9 cellular contexts compared by ENCODE assay signal in genomic region chr16:5032748-5033167, GRCh38. TPM values are rescaled to one million over a fixed set of nuclear protein-coding genes. Genes with fewer than 3 reads are reported as not detected.
DNase-seq lines count a peak whose midpoint lies in the region; ATAC-seq and TF ChIP-seq lines count a peak whose summit lies in the region.
"Had no signal": no experiment of that assay in that cellular context is flagged by ENCODE, and none has a peak within 500 bp of the region (broad histone marks: within the 10 kb centered on the region; RNA-seq: fewer than 3 reads in every experiment).

No MANE protein-coding gene starts in this region.

- no peaks in the 10 kb centered on the region for H3K9me3 ChIP-seq in CD4-positive, CD25-positive, alpha-beta regulatory T cell (ENCODE audit: control insufficient read depth in 2 of 2, low read length in 2 of 2)
- H3K9me3 ChIP-seq in NT2/D1 (ENCODE audit: insufficient read depth, low read length) (no peaks in the 10 kb centered on the region), neural cell (ENCODE audit: low read length) (no peaks in the 10 kb centered on the region)

- peaks cover 6% of the 10 kb centered on the region for H3K36me3 Mint-ChIP-seq in CD4-positive, CD25-positive, alpha-beta regulatory T cell
- H3K36me3 Mint-ChIP-seq in endothelial cell (ENCODE audit: low read depth, unreplicated experiment): peaks cover 6% of the 10 kb centered on the region

- H3K27ac Mint-ChIP-seq in CD4-positive, CD25-positive, alpha-beta regulatory T cell: peak overlapping the region; percentile 38 to 83 (median 66)
- no peak overlapping the region for H3K27ac Mint-ChIP-seq in endothelial cell (ENCODE audit: unreplicated experiment)

- peak overlapping the region; percentile 40 for H2AFZ ChIP-seq in neural cell (ENCODE audit: low read depth, low read length)

- no peak for DNase-seq in CD4-positive, CD25-positive, alpha-beta regulatory T cell
- DNase-seq in NT2/D1 (ENCODE audit: low read depth, low spot score) (no peak), endothelial cell (ENCODE audit: low spot score) (no peak), middle frontal gyrus (ENCODE audit: extremely low spot score, low spot score) (no peak), SK-N-DZ (ENCODE audit: low spot score) (no peak), hepatic stellate cell (ENCODE audit: low spot score) (no peak), NCI-H128 (lab: John Stamatoyannopoulos, UW; ENCODE audit: unreplicated experiment) (no peak)

- peak overlapping the region; percentile 90 for H3K9ac ChIP-seq in NT2/D1 (ENCODE audit: insufficient read length, low read depth)
- H3K9ac ChIP-seq in neural cell (ENCODE audit: low read length): peak overlapping the region; percentile 69

- no peak for TF ChIP-seq RAD21 in neural cell (conservative IDR thresholded peaks at IDR 0.05)

- peak overlapping the region; percentile 44 for H3K4me3 ChIP-seq in CD4-positive, CD25-positive, alpha-beta regulatory T cell (ENCODE audit: low read depth, low read length)
- H3K4me3 ChIP-seq in NT2/D1 (ENCODE audit: insufficient read length, low read depth): peak overlapping the region; percentile 96
- peak overlapping the region; percentile 94 for H3K4me3 ChIP-seq in neural cell (ENCODE audit: low read length)

- TF ChIP-seq EP300 in neural cell (conservative IDR thresholded peaks at IDR 0.05; ENCODE audit: poor library complexity, severe bottlenecking): no peak

- no peaks in the 10 kb centered on the region for H3K27me3 ChIP-seq in CD4-positive, CD25-positive, alpha-beta regulatory T cell (ENCODE audit: control insufficient read depth, insufficient read depth, low read length)
- H3K27me3 ChIP-seq in NT2/D1 (ENCODE audit: insufficient read depth, insufficient read length) (peaks cover 11% of the 10 kb centered on the region), neural cell (ENCODE audit: insufficient read depth, low read depth, low read length) (no peaks in the 10 kb centered on the region)

- H3K27ac ChIP-seq in CD4-positive, CD25-positive, alpha-beta regulatory T cell (ENCODE audit: insufficient read depth, low read length, poor library complexity, severe bottlenecking): no peak overlapping the region
- H3K27ac ChIP-seq in neural cell (ENCODE audit: low read length): no peak overlapping the region

- peak overlapping the region; percentile 59 for H3K4me2 ChIP-seq in neural cell (ENCODE audit: low read length)

- H3K4me1 ChIP-seq in CD4-positive, CD25-positive, alpha-beta regulatory T cell (ENCODE audit: control insufficient read depth, insufficient read depth, low read length, poor library complexity, severe bottlenecking): peaks cover 20% of the 10 kb centered on the region
- H3K4me1 ChIP-seq in NT2/D1 (ENCODE audit: insufficient read depth, insufficient read length): peaks cover 5% of the 10 kb centered on the region

- no peaks in the 10 kb centered on the region for H3K79me2 ChIP-seq in neural cell (replicated peaks; ENCODE audit: insufficient read depth, low read length)

- H3K9me3 Mint-ChIP-seq in CD4-positive, CD25-positive, alpha-beta regulatory T cell: no peaks in the 10 kb centered on the region
- no peaks in the 10 kb centered on the region for H3K9me3 Mint-ChIP-seq in endothelial cell (ENCODE audit: unreplicated experiment)

- no peaks in the 10 kb centered on the region for H4K20me1 ChIP-seq in neural cell (ENCODE audit: insufficient read depth)

- H3K4me1 Mint-ChIP-seq in CD4-positive, CD25-positive, alpha-beta regulatory T cell: peaks cover 8 to 29% (median 19%) of the 10 kb centered on the region in 4 donors
- peaks cover 9% of the 10 kb centered on the region for H3K4me1 Mint-ChIP-seq in endothelial cell (ENCODE audit: unreplicated experiment)

- no peak for ATAC-seq in CD4-positive, CD25-positive, alpha-beta regulatory T cell (ENCODE audit: low read depth in 2 of 2)

- peak overlapping the region; percentile 81 to 87 (median 84) for H3K4me3 Mint-ChIP-seq in CD4-positive, CD25-positive, alpha-beta regulatory T cell
- peak overlapping the region; percentile 83 for H3K4me3 Mint-ChIP-seq in endothelial cell (ENCODE audit: unreplicated experiment)

- no peaks in the 10 kb centered on the region for H3K27me3 Mint-ChIP-seq in CD4-positive, CD25-positive, alpha-beta regulatory T cell
- H3K27me3 Mint-ChIP-seq in endothelial cell (ENCODE audit: unreplicated experiment): peaks cover 14% of the 10 kb centered on the region

- no peaks in the 10 kb centered on the region for H3K9me2 ChIP-seq in neural cell (ENCODE audit: insufficient read depth, low read length)

- TF ChIP-seq CTCF in endothelial cell (IDR thresholded peaks at IDR 0.05; ENCODE audit: unreplicated experiment) (no peak), neural cell (IDR thresholded peaks at IDR 0.05; ENCODE audit: poor library complexity, severe bottlenecking) (no peak)

- H3F3A ChIP-seq in neural cell (ENCODE audit: insufficient read depth, low read length, poor library complexity, severe bottlenecking): no peaks in the 10 kb centered on the region

- peaks cover 4% of the 10 kb centered on the region for H3K36me3 ChIP-seq in CD4-positive, CD25-positive, alpha-beta regulatory T cell (ENCODE audit: control insufficient read depth, insufficient read depth, low read length)
- H3K36me3 ChIP-seq in NT2/D1 (ENCODE audit: insufficient read depth, insufficient read length, low read length) (peaks cover 28% of the 10 kb centered on the region), neural cell (ENCODE audit: insufficient read depth, low read length) (no peaks in the 10 kb centered on the region)

TF ChIP-seq in neural cell, 6 proteins besides CTCF, POLR2A, EP300 and RAD21:
- no peak for TF ChIP-seq TAF1 (IDR thresholded peaks at IDR 0.05; ENCODE audit: low read depth)
- TF ChIP-seq EZH2 (IDR thresholded peaks at IDR 0.05; ENCODE audit: borderline replicate concordance, insufficient read depth, low read length, poor library complexity, severe bottlenecking): no peak
- no peak for TF ChIP-seq MXI1 (conservative IDR thresholded peaks at IDR 0.05; ENCODE audit: poor library complexity, severe bottlenecking)
- no peak for TF ChIP-seq POLR2AphosphoS5 (IDR thresholded peaks at IDR 0.05)
- TF ChIP-seq, protein P1, sequence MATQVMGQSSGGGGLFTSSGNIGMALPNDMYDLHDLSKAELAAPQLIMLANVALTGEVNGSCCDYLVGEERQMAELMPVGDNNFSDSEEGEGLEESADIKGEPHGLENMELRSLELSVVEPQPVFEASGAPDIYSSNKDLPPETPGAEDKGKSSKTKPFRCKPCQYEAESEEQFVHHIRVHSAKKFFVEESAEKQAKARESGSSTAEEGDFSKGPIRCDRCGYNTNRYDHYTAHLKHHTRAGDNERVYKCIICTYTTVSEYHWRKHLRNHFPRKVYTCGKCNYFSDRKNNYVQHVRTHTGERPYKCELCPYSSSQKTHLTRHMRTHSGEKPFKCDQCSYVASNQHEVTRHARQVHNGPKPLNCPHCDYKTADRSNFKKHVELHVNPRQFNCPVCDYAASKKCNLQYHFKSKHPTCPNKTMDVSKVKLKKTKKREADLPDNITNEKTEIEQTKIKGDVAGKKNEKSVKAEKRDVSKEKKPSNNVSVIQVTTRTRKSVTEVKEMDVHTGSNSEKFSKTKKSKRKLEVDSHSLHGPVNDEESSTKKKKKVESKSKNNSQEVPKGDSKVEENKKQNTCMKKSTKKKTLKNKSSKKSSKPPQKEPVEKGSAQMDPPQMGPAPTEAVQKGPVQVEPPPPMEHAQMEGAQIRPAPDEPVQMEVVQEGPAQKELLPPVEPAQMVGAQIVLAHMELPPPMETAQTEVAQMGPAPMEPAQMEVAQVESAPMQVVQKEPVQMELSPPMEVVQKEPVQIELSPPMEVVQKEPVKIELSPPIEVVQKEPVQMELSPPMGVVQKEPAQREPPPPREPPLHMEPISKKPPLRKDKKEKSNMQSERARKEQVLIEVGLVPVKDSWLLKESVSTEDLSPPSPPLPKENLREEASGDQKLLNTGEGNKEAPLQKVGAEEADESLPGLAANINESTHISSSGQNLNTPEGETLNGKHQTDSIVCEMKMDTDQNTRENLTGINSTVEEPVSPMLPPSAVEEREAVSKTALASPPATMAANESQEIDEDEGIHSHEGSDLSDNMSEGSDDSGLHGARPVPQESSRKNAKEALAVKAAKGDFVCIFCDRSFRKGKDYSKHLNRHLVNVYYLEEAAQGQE (IDR thresholded peaks at IDR 0.05; ENCODE audit: borderline replicate concordance): no peak
- no peak for TF ChIP-seq SMC3 (conservative IDR thresholded peaks at IDR 0.05; ENCODE audit: poor library complexity)

RNA-seq across cellular contexts. Expression of gene NAGPA, which starts 1.0 kb away (rescaled TPM):
- total RNA-seq in CD4-positive, CD25-positive, alpha-beta regulatory T cell: 23.7 TPM
- polyA plus RNA-seq in CD4-positive, CD25-positive, alpha-beta regulatory T cell: 10 to 100 TPM; 30.2 to 37.5 (median 33.6) TPM
- total RNA-seq in endothelial cell (ENCODE audit: unreplicated experiment): 10.2 TPM
- 33.1 and 36.6 TPM in 2 replicates for polyA plus RNA-seq in neural cell
- 14.4 and 23.6 TPM in 2 replicates for polyA minus RNA-seq in neural cell
- polyA plus RNA-seq in SK-N-DZ (2014; cell fraction: cytosol; rRNA removed): 14.2 and 27.4 TPM in 2 replicates
- polyA plus RNA-seq in SK-N-DZ (2014; cell fraction: nucleus; rRNA removed): 40.7 and 61.7 TPM in 2 replicates

RNA-seq across cellular contexts. Expression of gene C16orf89, which starts 33.0 kb away (rescaled TPM):
- total RNA-seq in CD4-positive, CD25-positive, alpha-beta regulatory T cell: not detected
- polyA plus RNA-seq in CD4-positive, CD25-positive, alpha-beta regulatory T cell: not detected
- not detected for total RNA-seq in endothelial cell (ENCODE audit: unreplicated experiment)
- not detected in 2 replicates for polyA plus RNA-seq in neural cell
- not detected in 2 replicates for polyA minus RNA-seq in neural cell
- 0.29 and 1.2 TPM in 2 replicates for polyA plus RNA-seq in SK-N-DZ (2014; cell fraction: cytosol; rRNA removed)
- polyA plus RNA-seq in SK-N-DZ (2014; cell fraction: nucleus; rRNA removed): not detected in 2 replicates
- total RNA-seq: activated CD8-positive, alpha-beta memory T cell treated with anti-CD3 and anti-CD28 coated beads for 36 hours had no signal

RNA-seq across cellular contexts. Expression of gene ALG1, which starts 38.9 kb away (rescaled TPM):
- 13.4 TPM for total RNA-seq in CD4-positive, CD25-positive, alpha-beta regulatory T cell
- polyA plus RNA-seq in CD4-positive, CD25-positive, alpha-beta regulatory T cell: 10 to 100 TPM; 27.5 to 38.8 (median 35.1) TPM
- 21.0 TPM for total RNA-seq in endothelial cell (ENCODE audit: unreplicated experiment)
- polyA plus RNA-seq in neural cell: 13.9 and 18.1 TPM in 2 replicates
- 11.7 and 13.4 TPM in 2 replicates for polyA minus RNA-seq in neural cell
- 55.1 and 65.5 TPM in 2 replicates for polyA plus RNA-seq in SK-N-DZ (2014; cell fraction: cytosol; rRNA removed)
- 23.6 and 42.5 TPM in 2 replicates for polyA plus RNA-seq in SK-N-DZ (2014; cell fraction: nucleus; rRNA removed)

Comparison
In these comparisons a context has a peak if more than half of its experiments do, and no peak if none do; other contexts are left out.
1. H3K4me3 ChIP-seq: peak in every context shown above with its lines; median percentile 96 in NT2/D1; 94 in neural cell; 44 in CD4-positive, CD25-positive, alpha-beta regulatory T cell.